In the genomic region with DNA sequence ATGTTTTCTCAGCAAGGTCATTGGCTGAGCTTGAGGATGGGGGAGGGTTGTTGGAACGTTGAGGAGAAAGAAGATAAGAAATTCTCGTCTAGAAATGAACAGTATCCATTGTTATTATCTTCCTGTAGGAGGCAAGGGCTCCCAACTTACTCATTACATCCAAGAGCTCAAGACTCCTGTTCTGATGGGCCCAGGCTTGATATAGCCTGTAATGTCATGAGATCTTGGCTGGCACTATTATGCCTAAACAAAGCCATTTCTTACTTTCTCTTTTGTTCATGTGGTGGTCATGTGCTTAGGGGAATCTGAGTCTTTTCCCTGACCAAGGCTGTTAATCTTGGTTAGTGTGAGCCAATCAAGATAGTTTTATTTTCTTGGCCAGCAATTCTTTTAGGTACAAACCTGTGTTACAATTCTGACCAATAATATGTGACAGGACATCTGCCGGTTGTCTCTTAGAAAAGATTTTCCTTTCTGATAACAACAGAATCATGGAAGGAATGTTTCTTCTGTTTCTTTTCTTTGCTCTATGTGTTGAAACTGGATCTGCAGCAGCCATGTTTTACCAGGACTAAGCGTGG, we compare ENCODE assay signal across 1 cellular context.
TF ChIP-seq lines count a peak whose summit lies in the region.

No MANE protein-coding gene starts in this region.

TF ChIP-seq in K562, 482 proteins besides CTCF, POLR2A, EP300 and RAD21 (continued from another document and continues in another):
- TF ChIP-seq, protein P1, sequence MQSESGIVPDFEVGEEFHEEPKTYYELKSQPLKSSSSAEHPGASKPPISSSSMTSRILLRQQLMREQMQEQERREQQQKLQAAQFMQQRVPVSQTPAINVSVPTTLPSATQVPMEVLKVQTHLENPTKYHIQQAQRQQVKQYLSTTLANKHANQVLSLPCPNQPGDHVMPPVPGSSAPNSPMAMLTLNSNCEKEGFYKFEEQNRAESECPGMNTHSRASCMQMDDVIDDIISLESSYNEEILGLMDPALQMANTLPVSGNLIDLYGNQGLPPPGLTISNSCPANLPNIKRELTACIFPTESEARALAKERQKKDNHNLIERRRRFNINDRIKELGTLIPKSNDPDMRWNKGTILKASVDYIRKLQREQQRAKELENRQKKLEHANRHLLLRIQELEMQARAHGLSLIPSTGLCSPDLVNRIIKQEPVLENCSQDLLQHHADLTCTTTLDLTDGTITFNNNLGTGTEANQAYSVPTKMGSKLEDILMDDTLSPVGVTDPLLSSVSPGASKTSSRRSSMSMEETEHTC (IDR thresholded peaks at IDR 0.05): no peak
- TF ChIP-seq CTBP1 (IDR thresholded peaks at IDR 0.05; ENCODE audit: borderline replicate concordance) (no peak), FUS (optimal IDR thresholded peaks at IDR 0.05; ENCODE audit: low read depth, low read length) (no peak), HIVEP1 (CRISPR knock-in tag; IDR thresholded peaks at IDR 0.05) (0 out of 2 replicates have a peak, but pooled peaks have one; percentile 46), RFX5 (IDR thresholded peaks at IDR 0.05; ENCODE audit: low read depth, low read length) (no peak), RBM15 (IDR thresholded peaks at IDR 0.05; ENCODE audit: insufficient read depth, low read length) (no peak), ADNP (tag; IDR thresholded peaks at IDR 0.05) (no peak; the same call in 1 of the 2 replicates), NR4A1 (CRISPR knock-in tag; IDR thresholded peaks at IDR 0.05) (no peak), NR4A1 (tag; IDR thresholded peaks at IDR 0.05) (peak; percentile 61), HDGF (IDR thresholded peaks at IDR 0.05) (no peak), RBBP5 (IDR thresholded peaks at IDR 0.05; ENCODE audit: borderline replicate concordance, insufficient read depth, low read length, poor library complexity, severe bottlenecking) (no peak), ZNF23 (CRISPR knock-in tag; IDR thresholded peaks at IDR 0.05) (no peak), PHF8 (IDR thresholded peaks at IDR 0.05; ENCODE audit: borderline replicate concordance, low read length) (no peak), ZKSCAN3 (CRISPR knock-in tag; IDR thresholded peaks at IDR 0.05) (no peak), ZNF121 (CRISPR knock-in tag; conservative IDR thresholded peaks at IDR 0.05) (no peak), SREBF1 (IDR thresholded peaks at IDR 0.05; ENCODE audit: borderline replicate concordance, low read depth, low read length) (no peak), MED1 (CRISPR knock-in tag; IDR thresholded peaks at IDR 0.05; ENCODE audit: borderline replicate concordance) (no peak), ZSCAN29 (IDR thresholded peaks at IDR 0.05) (no peak), SRF (CRISPR knock-in tag; IDR thresholded peaks at IDR 0.05) (no peak), RFX1 (IDR thresholded peaks at IDR 0.05) (no peak), HNRNPLL (IDR thresholded peaks at IDR 0.05; ENCODE audit: low read depth, low read length, poor library complexity, severe bottlenecking) (no peak), ZC3H8 (IDR thresholded peaks at IDR 0.05) (no peak), CHD1 (IDR thresholded peaks at IDR 0.05; ENCODE audit: low read length) (no peak), PCBP1 (IDR thresholded peaks at IDR 0.05; ENCODE audit: low read depth, low read length, poor library complexity, severe bottlenecking) (no peak), EP400 (IDR thresholded peaks at IDR 0.05) (0 out of 2 replicates have a peak, but pooled peaks have one; percentile 42), KHSRP (IDR thresholded peaks at IDR 0.05) (no peak), BACH1 (tag; IDR thresholded peaks at IDR 0.05) (peak; percentile 35; the same call in 1 of the 2 replicates), ZNF3 (CRISPR knock-in tag; IDR thresholded peaks at IDR 0.05) (no peak), DPF2 (IDR thresholded peaks at IDR 0.05) (peak; percentile 67; the same call in 1 of the 2 replicates), CBFA2T2 (conservative IDR thresholded peaks at IDR 0.05) (no peak), ESRRB (CRISPR knock-in tag; IDR thresholded peaks at IDR 0.05; ENCODE audit: borderline replicate concordance) (no peak), ZNF239 (CRISPR knock-in tag; IDR thresholded peaks at IDR 0.05) (peak; percentile 37; the same call in 1 of the 2 replicates), SMAD2 (IDR thresholded peaks at IDR 0.05; ENCODE audit: low read depth, low read length) (no peak), RB1 (IDR thresholded peaks at IDR 0.05; ENCODE audit: low read depth) (no peak)
- TF ChIP-seq, protein P2, sequence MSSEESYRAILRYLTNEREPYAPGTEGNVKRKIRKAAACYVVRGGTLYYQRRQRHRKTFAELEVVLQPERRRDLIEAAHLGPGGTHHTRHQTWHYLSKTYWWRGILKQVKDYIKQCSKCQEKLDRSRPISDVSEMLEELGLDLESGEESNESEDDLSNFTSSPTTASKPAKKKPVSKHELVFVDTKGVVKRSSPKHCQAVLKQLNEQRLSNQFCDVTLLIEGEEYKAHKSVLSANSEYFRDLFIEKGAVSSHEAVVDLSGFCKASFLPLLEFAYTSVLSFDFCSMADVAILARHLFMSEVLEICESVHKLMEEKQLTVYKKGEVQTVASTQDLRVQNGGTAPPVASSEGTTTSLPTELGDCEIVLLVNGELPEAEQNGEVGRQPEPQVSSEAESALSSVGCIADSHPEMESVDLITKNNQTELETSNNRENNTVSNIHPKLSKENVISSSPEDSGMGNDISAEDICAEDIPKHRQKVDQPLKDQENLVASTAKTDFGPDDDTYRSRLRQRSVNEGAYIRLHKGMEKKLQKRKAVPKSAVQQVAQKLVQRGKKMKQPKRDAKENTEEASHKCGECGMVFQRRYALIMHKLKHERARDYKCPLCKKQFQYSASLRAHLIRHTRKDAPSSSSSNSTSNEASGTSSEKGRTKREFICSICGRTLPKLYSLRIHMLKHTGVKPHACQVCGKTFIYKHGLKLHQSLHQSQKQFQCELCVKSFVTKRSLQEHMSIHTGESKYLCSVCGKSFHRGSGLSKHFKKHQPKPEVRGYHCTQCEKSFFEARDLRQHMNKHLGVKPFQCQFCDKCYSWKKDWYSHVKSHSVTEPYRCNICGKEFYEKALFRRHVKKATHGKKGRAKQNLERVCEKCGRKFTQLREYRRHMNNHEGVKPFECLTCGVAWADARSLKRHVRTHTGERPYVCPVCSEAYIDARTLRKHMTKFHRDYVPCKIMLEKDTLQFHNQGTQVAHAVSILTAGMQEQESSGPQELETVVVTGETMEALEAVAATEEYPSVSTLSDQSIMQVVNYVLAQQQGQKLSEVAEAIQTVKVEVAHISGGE (CRISPR knock-in tag; IDR thresholded peaks at IDR 0.05): peak in 1 of 3 experiments; percentile 59; a peak in 2 of 6 replicates
- TF ChIP-seq, protein P3, sequence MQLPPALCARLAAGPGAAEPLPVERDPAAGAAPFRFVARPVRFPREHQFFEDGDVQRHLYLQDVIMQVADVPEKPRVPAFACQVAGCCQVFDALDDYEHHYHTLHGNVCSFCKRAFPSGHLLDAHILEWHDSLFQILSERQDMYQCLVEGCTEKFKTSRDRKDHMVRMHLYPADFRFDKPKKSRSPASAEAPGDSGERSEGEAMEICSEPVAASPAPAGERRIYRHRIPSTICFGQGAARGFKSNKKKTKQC (CRISPR knock-in tag; IDR thresholded peaks at IDR 0.05): no peak
- TF ChIP-seq, protein P4, sequence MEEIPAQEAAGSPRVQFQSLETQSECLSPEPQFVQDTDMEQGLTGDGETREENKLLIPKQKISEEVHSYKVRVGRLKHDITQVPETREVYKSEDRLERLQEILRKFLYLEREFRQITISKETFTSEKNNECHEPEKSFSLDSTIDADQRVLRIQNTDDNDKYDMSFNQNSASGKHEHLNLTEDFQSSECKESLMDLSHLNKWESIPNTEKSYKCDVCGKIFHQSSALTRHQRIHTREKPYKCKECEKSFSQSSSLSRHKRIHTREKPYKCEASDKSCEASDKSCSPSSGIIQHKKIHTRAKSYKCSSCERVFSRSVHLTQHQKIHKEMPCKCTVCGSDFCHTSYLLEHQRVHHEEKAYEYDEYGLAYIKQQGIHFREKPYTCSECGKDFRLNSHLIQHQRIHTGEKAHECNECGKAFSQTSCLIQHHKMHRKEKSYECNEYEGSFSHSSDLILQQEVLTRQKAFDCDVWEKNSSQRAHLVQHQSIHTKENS (CRISPR knock-in tag; IDR thresholded peaks at IDR 0.05): no peak
- TF ChIP-seq, protein P5, sequence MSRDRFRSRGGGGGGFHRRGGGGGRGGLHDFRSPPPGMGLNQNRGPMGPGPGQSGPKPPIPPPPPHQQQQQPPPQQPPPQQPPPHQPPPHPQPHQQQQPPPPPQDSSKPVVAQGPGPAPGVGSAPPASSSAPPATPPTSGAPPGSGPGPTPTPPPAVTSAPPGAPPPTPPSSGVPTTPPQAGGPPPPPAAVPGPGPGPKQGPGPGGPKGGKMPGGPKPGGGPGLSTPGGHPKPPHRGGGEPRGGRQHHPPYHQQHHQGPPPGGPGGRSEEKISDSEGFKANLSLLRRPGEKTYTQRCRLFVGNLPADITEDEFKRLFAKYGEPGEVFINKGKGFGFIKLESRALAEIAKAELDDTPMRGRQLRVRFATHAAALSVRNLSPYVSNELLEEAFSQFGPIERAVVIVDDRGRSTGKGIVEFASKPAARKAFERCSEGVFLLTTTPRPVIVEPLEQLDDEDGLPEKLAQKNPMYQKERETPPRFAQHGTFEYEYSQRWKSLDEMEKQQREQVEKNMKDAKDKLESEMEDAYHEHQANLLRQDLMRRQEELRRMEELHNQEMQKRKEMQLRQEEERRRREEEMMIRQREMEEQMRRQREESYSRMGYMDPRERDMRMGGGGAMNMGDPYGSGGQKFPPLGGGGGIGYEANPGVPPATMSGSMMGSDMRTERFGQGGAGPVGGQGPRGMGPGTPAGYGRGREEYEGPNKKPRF (IDR thresholded peaks at IDR 0.05; ENCODE audit: low read depth, low read length): no peak
- TF ChIP-seq, protein P6, sequence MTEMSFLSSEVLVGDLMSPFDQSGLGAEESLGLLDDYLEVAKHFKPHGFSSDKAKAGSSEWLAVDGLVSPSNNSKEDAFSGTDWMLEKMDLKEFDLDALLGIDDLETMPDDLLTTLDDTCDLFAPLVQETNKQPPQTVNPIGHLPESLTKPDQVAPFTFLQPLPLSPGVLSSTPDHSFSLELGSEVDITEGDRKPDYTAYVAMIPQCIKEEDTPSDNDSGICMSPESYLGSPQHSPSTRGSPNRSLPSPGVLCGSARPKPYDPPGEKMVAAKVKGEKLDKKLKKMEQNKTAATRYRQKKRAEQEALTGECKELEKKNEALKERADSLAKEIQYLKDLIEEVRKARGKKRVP (CRISPR knock-in tag; IDR thresholded peaks at IDR 0.05): no peak
- TF ChIP-seq, protein P7, sequence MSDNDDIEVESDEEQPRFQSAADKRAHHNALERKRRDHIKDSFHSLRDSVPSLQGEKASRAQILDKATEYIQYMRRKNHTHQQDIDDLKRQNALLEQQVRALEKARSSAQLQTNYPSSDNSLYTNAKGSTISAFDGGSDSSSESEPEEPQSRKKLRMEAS (CRISPR knock-in tag; IDR thresholded peaks at IDR 0.05): no peak
- TF ChIP-seq, protein P8, sequence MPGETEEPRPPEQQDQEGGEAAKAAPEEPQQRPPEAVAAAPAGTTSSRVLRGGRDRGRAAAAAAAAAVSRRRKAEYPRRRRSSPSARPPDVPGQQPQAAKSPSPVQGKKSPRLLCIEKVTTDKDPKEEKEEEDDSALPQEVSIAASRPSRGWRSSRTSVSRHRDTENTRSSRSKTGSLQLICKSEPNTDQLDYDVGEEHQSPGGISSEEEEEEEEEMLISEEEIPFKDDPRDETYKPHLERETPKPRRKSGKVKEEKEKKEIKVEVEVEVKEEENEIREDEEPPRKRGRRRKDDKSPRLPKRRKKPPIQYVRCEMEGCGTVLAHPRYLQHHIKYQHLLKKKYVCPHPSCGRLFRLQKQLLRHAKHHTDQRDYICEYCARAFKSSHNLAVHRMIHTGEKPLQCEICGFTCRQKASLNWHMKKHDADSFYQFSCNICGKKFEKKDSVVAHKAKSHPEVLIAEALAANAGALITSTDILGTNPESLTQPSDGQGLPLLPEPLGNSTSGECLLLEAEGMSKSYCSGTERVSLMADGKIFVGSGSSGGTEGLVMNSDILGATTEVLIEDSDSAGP (CRISPR knock-in tag; IDR thresholded peaks at IDR 0.05): no peak
- TF ChIP-seq, protein P9, sequence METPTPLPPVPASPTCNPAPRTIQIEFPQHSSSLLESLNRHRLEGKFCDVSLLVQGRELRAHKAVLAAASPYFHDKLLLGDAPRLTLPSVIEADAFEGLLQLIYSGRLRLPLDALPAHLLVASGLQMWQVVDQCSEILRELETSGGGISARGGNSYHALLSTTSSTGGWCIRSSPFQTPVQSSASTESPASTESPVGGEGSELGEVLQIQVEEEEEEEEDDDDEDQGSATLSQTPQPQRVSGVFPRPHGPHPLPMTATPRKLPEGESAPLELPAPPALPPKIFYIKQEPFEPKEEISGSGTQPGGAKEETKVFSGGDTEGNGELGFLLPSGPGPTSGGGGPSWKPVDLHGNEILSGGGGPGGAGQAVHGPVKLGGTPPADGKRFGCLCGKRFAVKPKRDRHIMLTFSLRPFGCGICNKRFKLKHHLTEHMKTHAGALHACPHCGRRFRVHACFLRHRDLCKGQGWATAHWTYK (CRISPR knock-in tag; IDR thresholded peaks at IDR 0.05): 0 out of 2 replicates have a peak, but pooled peaks have one; percentile 25
- TF ChIP-seq, protein P10, sequence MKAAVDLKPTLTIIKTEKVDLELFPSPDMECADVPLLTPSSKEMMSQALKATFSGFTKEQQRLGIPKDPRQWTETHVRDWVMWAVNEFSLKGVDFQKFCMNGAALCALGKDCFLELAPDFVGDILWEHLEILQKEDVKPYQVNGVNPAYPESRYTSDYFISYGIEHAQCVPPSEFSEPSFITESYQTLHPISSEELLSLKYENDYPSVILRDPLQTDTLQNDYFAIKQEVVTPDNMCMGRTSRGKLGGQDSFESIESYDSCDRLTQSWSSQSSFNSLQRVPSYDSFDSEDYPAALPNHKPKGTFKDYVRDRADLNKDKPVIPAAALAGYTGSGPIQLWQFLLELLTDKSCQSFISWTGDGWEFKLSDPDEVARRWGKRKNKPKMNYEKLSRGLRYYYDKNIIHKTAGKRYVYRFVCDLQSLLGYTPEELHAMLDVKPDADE (conservative IDR thresholded peaks at IDR 0.05; ENCODE audit: control insufficient read depth, low read depth, low read length): no peak
- TF ChIP-seq, protein P11, sequence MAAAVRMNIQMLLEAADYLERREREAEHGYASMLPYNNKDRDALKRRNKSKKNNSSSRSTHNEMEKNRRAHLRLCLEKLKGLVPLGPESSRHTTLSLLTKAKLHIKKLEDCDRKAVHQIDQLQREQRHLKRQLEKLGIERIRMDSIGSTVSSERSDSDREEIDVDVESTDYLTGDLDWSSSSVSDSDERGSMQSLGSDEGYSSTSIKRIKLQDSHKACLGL (CRISPR knock-in tag; IDR thresholded peaks at IDR 0.05; ENCODE audit: borderline replicate concordance, poor library complexity, severe bottlenecking): no peak
